In the genomic region with DNA sequence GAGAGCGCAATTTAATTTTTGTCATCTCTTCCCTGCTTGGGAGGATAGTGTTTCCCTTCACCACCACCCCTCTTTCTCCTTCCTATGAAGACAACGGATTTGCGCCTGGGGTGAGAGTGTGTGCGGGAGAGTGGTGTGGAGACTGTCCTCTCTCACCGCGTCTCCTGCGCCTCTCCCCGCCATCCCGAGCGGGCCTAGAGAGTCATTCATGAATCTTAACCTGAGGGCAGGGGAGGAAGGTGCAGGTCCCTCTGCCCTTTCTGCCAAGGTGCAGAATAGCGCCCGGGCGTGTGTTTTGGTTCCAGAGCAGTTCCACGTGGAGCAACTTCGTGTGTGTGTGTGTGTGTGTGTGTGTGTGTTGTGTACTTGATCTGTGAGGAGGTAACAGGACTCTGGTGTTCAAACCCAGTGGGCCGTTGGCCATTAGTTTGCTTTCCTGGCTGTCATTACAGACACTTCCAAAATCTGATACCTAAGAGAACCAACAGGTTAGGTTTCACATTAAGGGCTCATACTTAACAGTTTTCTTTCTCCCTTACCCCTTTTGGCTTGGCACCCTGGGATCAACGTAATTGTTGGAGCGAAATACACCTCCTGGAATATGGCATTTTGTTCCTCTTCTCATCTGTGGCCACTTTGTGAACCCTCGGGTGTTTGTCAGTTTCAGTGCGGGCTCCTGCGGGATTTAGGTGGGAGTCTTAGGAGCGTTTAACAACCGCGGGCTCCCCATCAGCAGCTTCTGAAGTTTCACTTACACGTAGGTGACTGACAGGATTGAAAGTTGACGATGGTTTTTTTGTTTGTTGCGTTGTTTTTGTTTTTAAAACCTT, we compare ENCODE assay signal across 8 cellular contexts. TPM values are rescaled to one million over a fixed set of nuclear protein-coding genes. Genes with fewer than 3 reads are reported as not detected.
DNase-seq lines count a peak whose midpoint lies in the region; ATAC-seq and TF ChIP-seq lines count a peak whose summit lies in the region.

No MANE protein-coding gene starts in this region.

- CTCF ChIA-PET in PC-9 (lab: Charles Lee): no interaction called here

- no peaks in the 10 kb centered on the region for H3K9me2 ChIP-seq in PC-9 (ENCODE audit: insufficient read depth)

- H3F3A ChIP-seq in PC-9 (ENCODE audit: insufficient read depth, low read depth): no peaks in the 10 kb centered on the region

- H3K27me3 ChIP-seq in PC-9 (ENCODE audit: insufficient read depth, low read depth) (peaks cover 26% of the 10 kb centered on the region; the same call in 1 of the 2 replicates), gastrocnemius medialis (no peaks in the 10 kb centered on the region)

- DNase-seq in HCEC 1CT: peak; percentile 45
- peak in 1 of 2 experiments; percentile 15 for DNase-seq in PC-9
- peak; percentile 39 for DNase-seq in left ventricle myocardium superior
- peak; percentile 89 to 92 for DNase-seq in gastrocnemius medialis
- no peak for DNase-seq in NCI-H510A treated with DMSO at 0.1 percent for 48 hours (lab: John Stamatoyannopoulos, UW)
- DNase-seq in T1000 (lab: John Stamatoyannopoulos, UW): no peak
- DNase-seq in NCI-H2081 treated with DMSO at 0.1 percent for 48 hours (lab: John Stamatoyannopoulos, UW): no peak

- H3K4me3 ChIP-seq in PC-9 (peak overlapping the region; percentile 69), gastrocnemius medialis (peak overlapping the region; percentile 76 to 94 (median 80))

- TF ChIP-seq POLR2A in gastrocnemius medialis (IDR thresholded peaks at IDR 0.05): peak; percentile 62 to 85

- no peaks in the 10 kb centered on the region for H3K79me2 ChIP-seq in PC-9 (ENCODE audit: low read depth)

- in situ Hi-C loops in gastrocnemius medialis (cut with MboI; ENCODE audit: low sequenced_read_pairs in 4 of 4): loop anchor here in 1 of 4 donors (10.0 kb wide), 2 partner anchors 112 to 192 kb away; no protein-coding TSS in a partner anchor

- H3K36me3 ChIP-seq in PC-9 (ENCODE audit: low read depth) (no peaks in the 10 kb centered on the region), gastrocnemius medialis (no peaks in the 10 kb centered on the region)

- H3K9me3 ChIP-seq in PC-9 (ENCODE audit: insufficient read depth, low read depth): no peaks in the 10 kb centered on the region
- H3K9me3 ChIP-seq in gastrocnemius medialis: no peaks in the 10 kb centered on the region

- H4K20me1 ChIP-seq in PC-9 (ENCODE audit: insufficient read depth): no peaks in the 10 kb centered on the region

- H2AFZ ChIP-seq in PC-9: peak overlapping the region; percentile 98

- H3K4me1 ChIP-seq in PC-9 (replicated peaks; ENCODE audit: insufficient read depth) (peaks cover 19% of the 10 kb centered on the region), gastrocnemius medialis (peaks cover 32 to 45% of the 10 kb centered on the region in 2 donors)

- ATAC-seq in left ventricle myocardium superior: peak; percentile 24
- peak; percentile 62 to 63 for ATAC-seq in gastrocnemius medialis
- no peak for ATAC-seq in HG03342 (IDR thresholded peaks at IDR 0.05; ENCODE audit: unreplicated experiment)

- BruUV-seq in PC-9 (replicated peaks; lab: Mats Ljungman, UMichigan): no TSS peak

- H3K4me2 ChIP-seq in PC-9: peak overlapping the region; percentile 95

- H3K27ac ChIP-seq in PC-9 (no peak overlapping the region), gastrocnemius medialis (peak overlapping the region; percentile 95 to 99 (median 96))

- intact Hi-C loops in PC-9 (cut with micrococcal nuclease; ENCODE audit: unreplicated experiment) (loop anchor here (5.0 to 10.0 kb wide), 4 partner anchors 111 to 281 kb away; no protein-coding TSS in a partner anchor), left ventricle myocardium superior (cut with micrococcal nuclease) (no loop called here), gastrocnemius medialis (cut with DNase I; ENCODE audit: low total_unique reads) (loop anchor here (1.0 to 5.0 kb wide), 6 partner anchors 112 to 431 kb away; a partner anchor contains a TSS)

- POLR2A ChIA-PET in PC-9 (lab: Charles Lee; ENCODE audit: unreplicated experiment): interaction anchor here (0.7 kb wide), 1 partner anchor 155 kb away, joined by 5 read pairs; no protein-coding TSS in a partner anchor

- TF ChIP-seq CTCF in PC-9 (conservative IDR thresholded peaks at IDR 0.05) (no peak), gastrocnemius medialis (IDR thresholded peaks at IDR 0.05 in 4 of 5, conservative IDR thresholded peaks at IDR 0.05 in 1 of 5) (no peak)

RNA-seq across cellular contexts. Expression of a gene that starts 1.8 kb away (rescaled TPM):
- 9.8 and 10.6 TPM in 2 replicates for total RNA-seq in PC-9 (2021)
- total RNA-seq in left ventricle myocardium superior: 20.2 TPM
- 100 to 1,000 TPM in 1 of 4 donors, 10 to 100 TPM in 3; 33.7 to 110 (median 62.1) TPM for total RNA-seq in gastrocnemius medialis

Comparison
In these comparisons a context has a peak if more than half of its experiments do, and no peak if none do; other contexts are left out.
1. DNase-seq: peak in HCEC 1CT (single experiment), left ventricle myocardium superior (single experiment) and gastrocnemius medialis (2 of 2); none in NCI-H510A treated with DMSO at 0.1 percent for 48 hours (single experiment), T1000 (single experiment) and NCI-H2081 treated with DMSO at 0.1 percent for 48 hours (single experiment).